ENCODE assay signal across 1 cellular context in the genomic region with DNA sequence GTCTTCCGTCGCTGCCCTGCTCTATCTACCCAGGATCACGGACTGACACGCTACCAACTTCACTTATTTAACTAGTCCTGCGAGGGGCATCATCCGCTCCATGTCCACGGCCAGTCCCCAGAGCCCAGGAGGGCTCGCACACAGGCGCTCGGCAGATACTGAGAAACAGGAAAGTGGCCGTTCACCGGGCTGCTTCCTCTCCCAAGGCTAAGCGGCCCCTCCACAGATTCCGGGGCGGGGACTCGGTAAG.
A peak's percentile ranks its signal among the peaks of the same experiment; 100 is the strongest.
TF ChIP-seq lines count a peak whose summit lies in the region.

No MANE protein-coding gene starts in this region.

TF ChIP-seq in HepG2, 621 proteins besides CTCF, POLR2A, EP300 and RAD21 (continued from another document and continues in another):
- peak; percentile 70; the same call in 1 of the 2 replicates for TF ChIP-seq WIZ (CRISPR knock-in tag; IDR thresholded peaks at IDR 0.05)
- no peak for TF ChIP-seq SAP130 (CRISPR knock-in tag; IDR thresholded peaks at IDR 0.05; ENCODE audit: low read depth)
- TF ChIP-seq, protein P1, sequence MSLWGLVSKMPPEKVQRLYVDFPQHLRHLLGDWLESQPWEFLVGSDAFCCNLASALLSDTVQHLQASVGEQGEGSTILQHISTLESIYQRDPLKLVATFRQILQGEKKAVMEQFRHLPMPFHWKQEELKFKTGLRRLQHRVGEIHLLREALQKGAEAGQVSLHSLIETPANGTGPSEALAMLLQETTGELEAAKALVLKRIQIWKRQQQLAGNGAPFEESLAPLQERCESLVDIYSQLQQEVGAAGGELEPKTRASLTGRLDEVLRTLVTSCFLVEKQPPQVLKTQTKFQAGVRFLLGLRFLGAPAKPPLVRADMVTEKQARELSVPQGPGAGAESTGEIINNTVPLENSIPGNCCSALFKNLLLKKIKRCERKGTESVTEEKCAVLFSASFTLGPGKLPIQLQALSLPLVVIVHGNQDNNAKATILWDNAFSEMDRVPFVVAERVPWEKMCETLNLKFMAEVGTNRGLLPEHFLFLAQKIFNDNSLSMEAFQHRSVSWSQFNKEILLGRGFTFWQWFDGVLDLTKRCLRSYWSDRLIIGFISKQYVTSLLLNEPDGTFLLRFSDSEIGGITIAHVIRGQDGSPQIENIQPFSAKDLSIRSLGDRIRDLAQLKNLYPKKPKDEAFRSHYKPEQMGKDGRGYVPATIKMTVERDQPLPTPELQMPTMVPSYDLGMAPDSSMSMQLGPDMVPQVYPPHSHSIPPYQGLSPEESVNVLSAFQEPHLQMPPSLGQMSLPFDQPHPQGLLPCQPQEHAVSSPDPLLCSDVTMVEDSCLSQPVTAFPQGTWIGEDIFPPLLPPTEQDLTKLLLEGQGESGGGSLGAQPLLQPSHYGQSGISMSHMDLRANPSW (CRISPR knock-in tag; IDR thresholded peaks at IDR 0.05; ENCODE audit: borderline replicate concordance) = no peak
- TF ChIP-seq, protein P2, sequence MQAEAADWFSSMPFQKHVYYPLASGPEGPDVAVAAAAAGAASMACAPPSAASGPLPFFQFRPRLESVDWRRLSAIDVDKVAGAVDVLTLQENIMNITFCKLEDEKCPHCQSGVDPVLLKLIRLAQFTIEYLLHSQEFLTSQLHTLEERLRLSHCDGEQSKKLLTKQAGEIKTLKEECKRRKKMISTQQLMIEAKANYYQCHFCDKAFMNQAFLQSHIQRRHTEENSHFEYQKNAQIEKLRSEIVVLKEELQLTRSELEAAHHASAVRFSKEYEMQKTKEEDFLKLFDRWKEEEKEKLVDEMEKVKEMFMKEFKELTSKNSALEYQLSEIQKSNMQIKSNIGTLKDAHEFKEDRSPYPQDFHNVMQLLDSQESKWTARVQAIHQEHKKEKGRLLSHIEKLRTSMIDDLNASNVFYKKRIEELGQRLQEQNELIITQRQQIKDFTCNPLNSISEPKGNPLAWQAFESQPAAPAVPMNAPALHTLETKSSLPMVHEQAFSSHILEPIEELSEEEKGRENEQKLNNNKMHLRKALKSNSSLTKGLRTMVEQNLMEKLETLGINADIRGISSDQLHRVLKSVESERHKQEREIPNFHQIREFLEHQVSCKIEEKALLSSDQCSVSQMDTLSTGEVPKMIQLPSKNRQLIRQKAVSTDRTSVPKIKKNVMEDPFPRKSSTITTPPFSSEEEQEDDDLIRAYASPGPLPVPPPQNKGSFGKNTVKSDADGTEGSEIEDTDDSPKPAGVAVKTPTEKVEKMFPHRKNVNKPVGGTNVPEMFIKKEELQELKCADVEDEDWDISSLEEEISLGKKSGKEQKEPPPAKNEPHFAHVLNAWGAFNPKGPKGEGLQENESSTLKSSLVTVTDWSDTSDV (CRISPR knock-in tag; IDR thresholded peaks at IDR 0.05) = peak; percentile 13; the same call in 1 of the 2 replicates
- TF ChIP-seq ZNF816 (CRISPR knock-in tag; IDR thresholded peaks at IDR 0.05; ENCODE audit: borderline replicate concordance) = no peak
- TF ChIP-seq, protein P3, sequence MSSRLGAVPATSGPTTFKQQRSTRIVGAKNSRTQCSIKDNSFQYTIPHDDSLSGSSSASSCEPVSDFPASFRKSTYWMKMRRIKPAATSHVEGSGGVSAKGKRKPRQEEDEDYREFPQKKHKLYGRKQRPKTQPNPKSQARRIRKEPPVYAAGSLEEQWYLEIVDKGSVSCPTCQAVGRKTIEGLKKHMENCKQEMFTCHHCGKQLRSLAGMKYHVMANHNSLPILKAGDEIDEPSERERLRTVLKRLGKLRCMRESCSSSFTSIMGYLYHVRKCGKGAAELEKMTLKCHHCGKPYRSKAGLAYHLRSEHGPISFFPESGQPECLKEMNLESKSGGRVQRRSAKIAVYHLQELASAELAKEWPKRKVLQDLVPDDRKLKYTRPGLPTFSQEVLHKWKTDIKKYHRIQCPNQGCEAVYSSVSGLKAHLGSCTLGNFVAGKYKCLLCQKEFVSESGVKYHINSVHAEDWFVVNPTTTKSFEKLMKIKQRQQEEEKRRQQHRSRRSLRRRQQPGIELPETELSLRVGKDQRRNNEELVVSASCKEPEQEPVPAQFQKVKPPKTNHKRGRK (CRISPR knock-in tag; IDR thresholded peaks at IDR 0.05) = no peak
- no peak for TF ChIP-seq TBX2 (CRISPR knock-in tag; IDR thresholded peaks at IDR 0.05; ENCODE audit: borderline replicate concordance)
- 0 out of 2 replicates have a peak, but pooled peaks have one; percentile 46 for TF ChIP-seq ZNF121 (CRISPR knock-in tag; IDR thresholded peaks at IDR 0.05)
- no peak for TF ChIP-seq ZNF720 (CRISPR knock-in tag; IDR thresholded peaks at IDR 0.05)
- TF ChIP-seq ZNF484 (CRISPR knock-in tag; IDR thresholded peaks at IDR 0.05; ENCODE audit: borderline replicate concordance, low read depth) = no peak
- TF ChIP-seq, protein P4, sequence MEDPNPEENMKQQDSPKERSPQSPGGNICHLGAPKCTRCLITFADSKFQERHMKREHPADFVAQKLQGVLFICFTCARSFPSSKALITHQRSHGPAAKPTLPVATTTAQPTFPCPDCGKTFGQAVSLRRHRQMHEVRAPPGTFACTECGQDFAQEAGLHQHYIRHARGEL (CRISPR knock-in tag; IDR thresholded peaks at IDR 0.05) = no peak
- TF ChIP-seq, protein P5, sequence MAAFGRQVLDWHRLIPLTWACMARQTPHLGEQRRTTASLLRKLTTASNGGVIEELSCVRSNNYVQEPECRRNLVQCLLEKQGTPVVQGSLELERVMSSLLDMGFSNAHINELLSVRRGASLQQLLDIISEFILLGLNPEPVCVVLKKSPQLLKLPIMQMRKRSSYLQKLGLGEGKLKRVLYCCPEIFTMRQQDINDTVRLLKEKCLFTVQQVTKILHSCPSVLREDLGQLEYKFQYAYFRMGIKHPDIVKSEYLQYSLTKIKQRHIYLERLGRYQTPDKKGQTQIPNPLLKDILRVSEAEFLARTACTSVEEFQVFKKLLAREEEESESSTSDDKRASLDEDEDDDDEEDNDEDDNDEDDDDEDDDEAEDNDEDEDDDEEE (CRISPR knock-in tag; IDR thresholded peaks at IDR 0.05) = no peak
- TF ChIP-seq KLF13 (CRISPR knock-in tag; IDR thresholded peaks at IDR 0.05) = no peak
- no peak for TF ChIP-seq HHEX (CRISPR knock-in tag; IDR thresholded peaks at IDR 0.05)
- no peak for TF ChIP-seq HOXA9 (CRISPR knock-in tag; IDR thresholded peaks at IDR 0.05; ENCODE audit: borderline replicate concordance)
- 0 out of 2 replicates have a peak, but pooled peaks have one; percentile 16 for TF ChIP-seq ZNF75D (CRISPR knock-in tag; IDR thresholded peaks at IDR 0.05; ENCODE audit: borderline replicate concordance)
- TF ChIP-seq MAFF (IDR thresholded peaks at IDR 0.05; ENCODE audit: low read depth, low read length) = no peak
- TF ChIP-seq, protein P6, sequence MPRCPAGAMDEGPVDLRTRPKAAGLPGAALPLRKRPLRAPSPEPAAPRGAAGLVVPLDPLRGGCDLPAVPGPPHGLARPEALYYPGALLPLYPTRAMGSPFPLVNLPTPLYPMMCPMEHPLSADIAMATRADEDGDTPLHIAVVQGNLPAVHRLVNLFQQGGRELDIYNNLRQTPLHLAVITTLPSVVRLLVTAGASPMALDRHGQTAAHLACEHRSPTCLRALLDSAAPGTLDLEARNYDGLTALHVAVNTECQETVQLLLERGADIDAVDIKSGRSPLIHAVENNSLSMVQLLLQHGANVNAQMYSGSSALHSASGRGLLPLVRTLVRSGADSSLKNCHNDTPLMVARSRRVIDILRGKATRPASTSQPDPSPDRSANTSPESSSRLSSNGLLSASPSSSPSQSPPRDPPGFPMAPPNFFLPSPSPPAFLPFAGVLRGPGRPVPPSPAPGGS (CRISPR knock-in tag; IDR thresholded peaks at IDR 0.05) = no peak
- no peak for TF ChIP-seq ELF4 (CRISPR knock-in tag; IDR thresholded peaks at IDR 0.05; ENCODE audit: borderline replicate concordance)
- no peak for TF ChIP-seq ZNF577 (CRISPR knock-in tag; IDR thresholded peaks at IDR 0.05; ENCODE audit: borderline replicate concordance, low read depth)
- TF ChIP-seq, protein P7, sequence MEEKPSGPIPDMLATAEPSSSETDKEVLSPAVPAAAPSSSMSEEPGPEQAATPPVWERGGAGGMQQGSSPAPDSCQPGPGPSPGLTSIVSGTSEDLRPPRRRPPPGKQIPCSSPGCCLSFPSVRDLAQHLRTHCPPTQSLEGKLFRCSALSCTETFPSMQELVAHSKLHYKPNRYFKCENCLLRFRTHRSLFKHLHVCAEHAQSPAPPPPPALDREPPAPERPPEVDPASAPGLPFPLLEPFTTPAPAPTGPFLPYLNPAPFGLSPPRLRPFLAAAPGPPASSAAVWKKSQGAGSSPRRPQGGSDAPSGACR (CRISPR knock-in tag; IDR thresholded peaks at IDR 0.05) = no peak
- TF ChIP-seq ZNF737 (CRISPR knock-in tag; IDR thresholded peaks at IDR 0.05; ENCODE audit: borderline replicate concordance) = 0 out of 2 replicates have a peak, but pooled peaks have one; percentile 55
- TF ChIP-seq ZSCAN30 (CRISPR knock-in tag; IDR thresholded peaks at IDR 0.05) = no peak
- no peak for TF ChIP-seq KLF12 (CRISPR knock-in tag; IDR thresholded peaks at IDR 0.05; ENCODE audit: borderline replicate concordance)
- peak; percentile 41; the same call in 1 of the 2 replicates for TF ChIP-seq ZNF30 (CRISPR knock-in tag; IDR thresholded peaks at IDR 0.05)
- TF ChIP-seq, protein P8, sequence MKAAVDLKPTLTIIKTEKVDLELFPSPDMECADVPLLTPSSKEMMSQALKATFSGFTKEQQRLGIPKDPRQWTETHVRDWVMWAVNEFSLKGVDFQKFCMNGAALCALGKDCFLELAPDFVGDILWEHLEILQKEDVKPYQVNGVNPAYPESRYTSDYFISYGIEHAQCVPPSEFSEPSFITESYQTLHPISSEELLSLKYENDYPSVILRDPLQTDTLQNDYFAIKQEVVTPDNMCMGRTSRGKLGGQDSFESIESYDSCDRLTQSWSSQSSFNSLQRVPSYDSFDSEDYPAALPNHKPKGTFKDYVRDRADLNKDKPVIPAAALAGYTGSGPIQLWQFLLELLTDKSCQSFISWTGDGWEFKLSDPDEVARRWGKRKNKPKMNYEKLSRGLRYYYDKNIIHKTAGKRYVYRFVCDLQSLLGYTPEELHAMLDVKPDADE (CRISPR knock-in tag; IDR thresholded peaks at IDR 0.05) = no peak
- TF ChIP-seq, protein P9, sequence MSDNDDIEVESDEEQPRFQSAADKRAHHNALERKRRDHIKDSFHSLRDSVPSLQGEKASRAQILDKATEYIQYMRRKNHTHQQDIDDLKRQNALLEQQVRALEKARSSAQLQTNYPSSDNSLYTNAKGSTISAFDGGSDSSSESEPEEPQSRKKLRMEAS (IDR thresholded peaks at IDR 0.05) = no peak
- TF ChIP-seq, protein P10, sequence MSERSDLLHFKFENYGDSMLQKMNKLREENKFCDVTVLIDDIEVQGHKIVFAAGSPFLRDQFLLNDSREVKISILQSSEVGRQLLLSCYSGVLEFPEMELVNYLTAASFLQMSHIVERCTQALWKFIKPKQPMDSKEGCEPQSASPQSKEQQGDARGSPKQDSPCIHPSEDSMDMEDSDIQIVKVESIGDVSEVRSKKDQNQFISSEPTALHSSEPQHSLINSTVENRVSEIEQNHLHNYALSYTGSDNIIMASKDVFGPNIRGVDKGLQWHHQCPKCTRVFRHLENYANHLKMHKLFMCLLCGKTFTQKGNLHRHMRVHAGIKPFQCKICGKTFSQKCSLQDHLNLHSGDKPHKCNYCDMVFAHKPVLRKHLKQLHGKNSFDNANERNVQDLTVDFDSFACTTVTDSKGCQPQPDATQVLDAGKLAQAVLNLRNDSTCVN (CRISPR knock-in tag; IDR thresholded peaks at IDR 0.05; ENCODE audit: borderline replicate concordance) = 0 out of 2 replicates have a peak, but pooled peaks have one; percentile 3
- TF ChIP-seq MAFG (CRISPR knock-in tag; IDR thresholded peaks at IDR 0.05) = no peak
- no peak for TF ChIP-seq ZBTB7A (CRISPR knock-in tag; IDR thresholded peaks at IDR 0.05)
- no peak; the same call in 1 of the 2 replicates for TF ChIP-seq MEF2D (CRISPR knock-in tag; IDR thresholded peaks at IDR 0.05)
- TF ChIP-seq TAF1 (CRISPR knock-in tag; IDR thresholded peaks at IDR 0.05) = no peak
- TF ChIP-seq TBP (CRISPR knock-in tag; IDR thresholded peaks at IDR 0.05) = no peak
- TF ChIP-seq ZNF460 (CRISPR knock-in tag; IDR thresholded peaks at IDR 0.05; ENCODE audit: borderline replicate concordance) = no peak
- TF ChIP-seq ZNF251 (CRISPR knock-in tag; IDR thresholded peaks at IDR 0.05) = no peak
- TF ChIP-seq NFE2L2 (IDR thresholded peaks at IDR 0.05; ENCODE audit: low read length) = no peak
- no peak for TF ChIP-seq TOPORS (CRISPR knock-in tag; IDR thresholded peaks at IDR 0.05)
- TF ChIP-seq, protein P11, sequence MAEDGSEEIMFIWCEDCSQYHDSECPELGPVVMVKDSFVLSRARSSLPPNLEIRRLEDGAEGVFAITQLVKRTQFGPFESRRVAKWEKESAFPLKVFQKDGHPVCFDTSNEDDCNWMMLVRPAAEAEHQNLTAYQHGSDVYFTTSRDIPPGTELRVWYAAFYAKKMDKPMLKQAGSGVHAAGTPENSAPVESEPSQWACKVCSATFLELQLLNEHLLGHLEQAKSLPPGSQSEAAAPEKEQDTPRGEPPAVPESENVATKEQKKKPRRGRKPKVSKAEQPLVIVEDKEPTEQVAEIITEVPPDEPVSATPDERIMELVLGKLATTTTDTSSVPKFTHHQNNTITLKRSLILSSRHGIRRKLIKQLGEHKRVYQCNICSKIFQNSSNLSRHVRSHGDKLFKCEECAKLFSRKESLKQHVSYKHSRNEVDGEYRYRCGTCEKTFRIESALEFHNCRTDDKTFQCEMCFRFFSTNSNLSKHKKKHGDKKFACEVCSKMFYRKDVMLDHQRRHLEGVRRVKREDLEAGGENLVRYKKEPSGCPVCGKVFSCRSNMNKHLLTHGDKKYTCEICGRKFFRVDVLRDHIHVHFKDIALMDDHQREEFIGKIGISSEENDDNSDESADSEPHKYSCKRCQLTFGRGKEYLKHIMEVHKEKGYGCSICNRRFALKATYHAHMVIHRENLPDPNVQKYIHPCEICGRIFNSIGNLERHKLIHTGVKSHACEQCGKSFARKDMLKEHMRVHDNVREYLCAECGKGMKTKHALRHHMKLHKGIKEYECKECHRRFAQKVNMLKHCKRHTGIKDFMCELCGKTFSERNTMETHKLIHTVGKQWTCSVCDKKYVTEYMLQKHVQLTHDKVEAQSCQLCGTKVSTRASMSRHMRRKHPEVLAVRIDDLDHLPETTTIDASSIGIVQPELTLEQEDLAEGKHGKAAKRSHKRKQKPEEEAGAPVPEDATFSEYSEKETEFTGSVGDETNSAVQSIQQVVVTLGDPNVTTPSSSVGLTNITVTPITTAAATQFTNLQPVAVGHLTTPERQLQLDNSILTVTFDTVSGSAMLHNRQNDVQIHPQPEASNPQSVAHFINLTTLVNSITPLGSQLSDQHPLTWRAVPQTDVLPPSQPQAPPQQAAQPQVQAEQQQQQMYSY (CRISPR knock-in tag; IDR thresholded peaks at IDR 0.05) = no peak
- no peak for TF ChIP-seq KLF11 (CRISPR knock-in tag; IDR thresholded peaks at IDR 0.05)
- no peak for TF ChIP-seq TAF15 (IDR thresholded peaks at IDR 0.05; ENCODE audit: low read depth, low read length, poor library complexity, severe bottlenecking)
- TF ChIP-seq SMYD3 (CRISPR knock-in tag; IDR thresholded peaks at IDR 0.05) = no peak
- TF ChIP-seq, protein P12, sequence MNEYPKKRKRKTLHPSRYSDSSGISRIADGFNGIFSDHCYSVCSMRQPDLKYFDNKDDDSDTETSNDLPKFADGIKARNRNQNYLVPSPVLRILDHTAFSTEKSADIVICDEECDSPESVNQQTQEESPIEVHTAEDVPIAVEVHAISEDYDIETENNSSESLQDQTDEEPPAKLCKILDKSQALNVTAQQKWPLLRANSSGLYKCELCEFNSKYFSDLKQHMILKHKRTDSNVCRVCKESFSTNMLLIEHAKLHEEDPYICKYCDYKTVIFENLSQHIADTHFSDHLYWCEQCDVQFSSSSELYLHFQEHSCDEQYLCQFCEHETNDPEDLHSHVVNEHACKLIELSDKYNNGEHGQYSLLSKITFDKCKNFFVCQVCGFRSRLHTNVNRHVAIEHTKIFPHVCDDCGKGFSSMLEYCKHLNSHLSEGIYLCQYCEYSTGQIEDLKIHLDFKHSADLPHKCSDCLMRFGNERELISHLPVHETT (CRISPR knock-in tag; conservative IDR thresholded peaks at IDR 0.05) = no peak
- no peak for TF ChIP-seq ZNF33A (CRISPR knock-in tag; IDR thresholded peaks at IDR 0.05; ENCODE audit: borderline replicate concordance)
- peak; percentile 88 for TF ChIP-seq ZNF296 (CRISPR knock-in tag; conservative IDR thresholded peaks at IDR 0.05)
- no peak for TF ChIP-seq STAG1 (CRISPR knock-in tag; IDR thresholded peaks at IDR 0.05)
- no peak for TF ChIP-seq PHF20 (CRISPR knock-in tag; IDR thresholded peaks at IDR 0.05)
